8 cellular contexts compared by ENCODE assay signal in genomic region chr13:19439056-19439686, GRCh38.
DNase-seq lines count a peak whose midpoint lies in the region; TF ChIP-seq lines count a peak whose summit lies in the region.
"Not testable (repeated sequence)": the region's sequence is repeated elsewhere in the genome, so short reads cannot be mapped to it uniquely, and the experiment has no call there.

No MANE protein-coding gene starts in this region.

- not testable (repeated sequence) for H2AK5ac ChIP-seq in mesendoderm (ENCODE audit: low read length)

- not testable (repeated sequence) for H3K27me3 Mint-ChIP-seq in activated CD4-positive, alpha-beta memory T cell treated with anti-CD3 and anti-CD28 coated beads for 36 hours

- not testable (repeated sequence) for H3K27ac Mint-ChIP-seq in activated CD4-positive, alpha-beta memory T cell treated with anti-CD3 and anti-CD28 coated beads for 36 hours

- H3K27me3 ChIP-seq in mesendoderm (ENCODE audit: insufficient read depth, low read length, poor library complexity); testis: not testable (repeated sequence)

- H3K9me3 ChIP-seq in testis, result not testable (repeated sequence)

- not testable (repeated sequence) for H3K56ac ChIP-seq in mesendoderm (ENCODE audit: low read length)

- WGBS in mesendoderm (ENCODE audit: extremely low coverage, insufficient coverage, low lambda C conversion rate), result no CpG with 5 or more reads among the region's 2 CpGs
- 0% methylated on average over 1 to 2 of the region's 2 CpGs for WGBS in testis, 2 donors

- not testable (repeated sequence) for H3K79me2 ChIP-seq in mesendoderm (ENCODE audit: control insufficient read depth, insufficient read depth, low read length)

- TF ChIP-seq POLR2A in testis (IDR thresholded peaks at IDR 0.05), result not testable (repeated sequence)

- not testable (repeated sequence) for H2BK5ac ChIP-seq in mesendoderm (ENCODE audit: low read length)

- CTCF ChIA-PET in activated CD4-positive, alpha-beta memory T cell treated with anti-CD3 and anti-CD28 coated beads for 36 hours (lab: Charles Lee), result interaction anchor here (0.7 kb wide), 1 partner anchor 437 kb away, joined by 3 read pairs; no protein-coding TSS in a partner anchor

- not testable (repeated sequence) for H4K8ac ChIP-seq in mesendoderm (ENCODE audit: low read depth, low read length)

- not testable (repeated sequence) for H3K9ac ChIP-seq in mesendoderm (ENCODE audit: low read length)

- intact Hi-C loops in activated CD4-positive, alpha-beta memory T cell treated with anti-CD3 and anti-CD28 coated beads for 36 hours (cut with micrococcal nuclease); testis (cut with DNase I; ENCODE audit: low total_unique reads): not testable (repeated sequence)

- TF ChIP-seq CTCF in fibroblast of villous mesenchyme (IDR thresholded peaks at IDR 0.05; ENCODE audit: insufficient read depth, low read depth, low read length), result not testable (repeated sequence)
- peak in 1 of 3 experiments; percentile 27 for TF ChIP-seq CTCF in testis (IDR thresholded peaks at IDR 0.05)

- H3K27ac ChIP-seq in mesendoderm (ENCODE audit: low read depth, low read length); testis: not testable (repeated sequence)

- not testable (repeated sequence) for H3K36me3 ChIP-seq in mesendoderm (ENCODE audit: control insufficient read depth, insufficient read depth, low read length); testis (ENCODE audit: low read depth, missing control alignments)

- not testable (repeated sequence) for H3K4me3 Mint-ChIP-seq in activated CD4-positive, alpha-beta memory T cell treated with anti-CD3 and anti-CD28 coated beads for 36 hours

- not testable (repeated sequence) for H3K9me3 Mint-ChIP-seq in activated CD4-positive, alpha-beta memory T cell treated with anti-CD3 and anti-CD28 coated beads for 36 hours

- H3K79me1 ChIP-seq in mesendoderm (ENCODE audit: low read length), result not testable (repeated sequence)

- not testable (repeated sequence) for H3K36me3 Mint-ChIP-seq in activated CD4-positive, alpha-beta memory T cell treated with anti-CD3 and anti-CD28 coated beads for 36 hours

- H2BK120ac ChIP-seq in mesendoderm (ENCODE audit: low read depth, low read length), result not testable (repeated sequence)

- H3K4ac ChIP-seq in mesendoderm (ENCODE audit: low read depth, low read length), result not testable (repeated sequence)

- not testable (repeated sequence) for H4K5ac ChIP-seq in mesendoderm (ENCODE audit: low read length)

- H3K4me1 ChIP-seq in mesendoderm (ENCODE audit: control insufficient read depth, low read depth, low read length); testis: not testable (repeated sequence)

- H3K18ac ChIP-seq in mesendoderm (ENCODE audit: low read length), result not testable (repeated sequence)

- DNase-seq in EL (peak; percentile 13), Kasumi-1 (lab: John Stamatoyannopoulos, UW) (peak; percentile 7 to 13), NCI-H2196 (lab: John Stamatoyannopoulos, UW; ENCODE audit: unreplicated experiment) (peak; percentile 3), RPMI8226 (peak; percentile 19), fibroblast of villous mesenchyme (ENCODE audit: low read depth) (peak; percentile 2), mesendoderm (peak; percentile 7), testis (peak; percentile 72)
- DNase-seq in activated CD4-positive, alpha-beta memory T cell treated with anti-CD3 and anti-CD28 coated beads for 36 hours, result peak; percentile 29

- not testable (repeated sequence) for H3K4me1 Mint-ChIP-seq in activated CD4-positive, alpha-beta memory T cell treated with anti-CD3 and anti-CD28 coated beads for 36 hours (ENCODE audit: low read depth)

- not testable (repeated sequence) for H3K4me2 ChIP-seq in mesendoderm (ENCODE audit: low read length)

- H2BK15ac ChIP-seq in mesendoderm (replicated peaks; ENCODE audit: low read depth), result not testable (repeated sequence)

- POLR2A ChIA-PET in activated CD4-positive, alpha-beta memory T cell treated with anti-CD3 and anti-CD28 coated beads for 36 hours (lab: Charles Lee), result not testable (repeated sequence)

- H3K4me3 ChIP-seq in fibroblast of villous mesenchyme (ENCODE audit: low read depth, low read length); mesendoderm (ENCODE audit: low read length); testis: not testable (repeated sequence)

- H3K23ac ChIP-seq in mesendoderm (ENCODE audit: low read length), result not testable (repeated sequence)

Comparison
In these comparisons a context has a peak if more than half of its experiments do, and no peak if none do; other contexts are left out.
1. DNase-seq: peak in every context shown above with its lines; median percentile 72 in testis; 29 in activated CD4-positive, alpha-beta memory T cell treated with anti-CD3 and anti-CD28 coated beads for 36 hours; 19 in RPMI8226; 13 in EL; 10 in Kasumi-1; 7 in mesendoderm; 3 in NCI-H2196; 2 in fibroblast of villous mesenchyme.